Comparison of ENCODE assay signal across 9 cellular contexts in genomic region chr18:77108821-77109692, GRCh38. TPM values are rescaled to one million over a fixed set of nuclear protein-coding genes. Genes with fewer than 3 reads are reported as not detected.
DNase-seq lines count a peak whose midpoint lies in the region; ATAC-seq, FAIRE-seq and TF ChIP-seq lines count a peak whose summit lies in the region.
"Had no signal": no experiment of that assay in that cellular context is flagged by ENCODE, and none has a peak within 500 bp of the region (broad histone marks: within the 10 kb centered on the region; RNA-seq: fewer than 3 reads in every experiment).

No MANE protein-coding gene starts in this region.

- H3K9me3 Mint-ChIP-seq in astrocyte (ENCODE audit: unreplicated experiment) (no peaks in the 10 kb centered on the region), naive B cell (no peaks in the 10 kb centered on the region)

- 71 to 78% methylated on average over 7 of the region's 7 CpGs for WGBS in heart right ventricle, 2 donors

- H3K36me3 ChIP-seq in heart right ventricle = peaks cover 0 to 22% (median 0%) of the 10 kb centered on the region in 9 donors
- no peaks in the 10 kb centered on the region for H3K36me3 ChIP-seq in astrocyte (ENCODE audit: insufficient read depth, low read length)
- no peaks in the 10 kb centered on the region for H3K36me3 ChIP-seq in uterus

- ATAC-seq in heart right ventricle (no peak), Right ventricle myocardium inferior (no peak), naive B cell (ENCODE audit: low read depth in 2 of 2) (no peak), left colon (no peak)
- ATAC-seq: K562 had no signal

- H3K4me1 ChIP-seq in heart right ventricle = peaks cover 16 to 95% (median 49%) of the 10 kb centered on the region in 9 donors
- peaks cover 26% of the 10 kb centered on the region for H3K4me1 ChIP-seq in astrocyte (ENCODE audit: insufficient read depth, low read length)
- H3K4me1 ChIP-seq in uterus = peaks cover 5 to 18% of the 10 kb centered on the region in 2 donors

- H3K27me3 Mint-ChIP-seq in astrocyte (ENCODE audit: low read depth, unreplicated experiment) = no peaks in the 10 kb centered on the region
- no peaks in the 10 kb centered on the region for H3K27me3 Mint-ChIP-seq in naive B cell

- H3K4me3 Mint-ChIP-seq in astrocyte (ENCODE audit: unreplicated experiment) = no peak overlapping the region
- H3K4me3 Mint-ChIP-seq in naive B cell = peak overlapping the region in 3 of 8 donors; percentile 5 to 32 (median 25)

- TF ChIP-seq POLR2A in uterus (IDR thresholded peaks at IDR 0.05) = no peak

- intact Hi-C loops in heart right ventricle (cut with DNase I) (loop anchor here in 1 of 10 donors (5.0 kb wide), 1 partner anchor 37 kb away; no protein-coding TSS in a partner anchor), Right ventricle myocardium inferior (cut with DNase I) (no loop called here), uterus (cut with DNase I; ENCODE audit: low total_unique reads) (no loop called here), left colon (cut with DNase I, micrococcal nuclease) (no loop called here)

- H3K9ac ChIP-seq in astrocyte (ENCODE audit: low read length) = peak overlapping the region; percentile 64

- peak overlapping the region; percentile 66 for H3K4me2 ChIP-seq in astrocyte (ENCODE audit: low read length)

- H3K36me3 Mint-ChIP-seq in astrocyte (ENCODE audit: low read depth, unreplicated experiment) (no peaks in the 10 kb centered on the region), naive B cell (peaks cover 4 to 23% of the 10 kb centered on the region in 2 donors)

- no peaks in the 10 kb centered on the region for H4K20me1 ChIP-seq in astrocyte (ENCODE audit: insufficient read depth, low read length)

- H3K4me1 Mint-ChIP-seq in astrocyte (ENCODE audit: low read depth, unreplicated experiment) (peaks cover 28% of the 10 kb centered on the region), naive B cell (peaks cover 65 to 80% (median 78%) of the 10 kb centered on the region in 3 donors)

- H3K4me3 ChIP-seq in heart right ventricle (peak overlapping the region in 2 of 10 donors; percentile 23 to 36), astrocyte (ENCODE audit: insufficient read depth, low read depth, low read length) (no peak overlapping the region), uterus (no peak overlapping the region)
- H3K4me3 ChIP-seq: K562 had no signal

- H3K79me2 ChIP-seq in astrocyte (ENCODE audit: insufficient read depth, low read length) = no peaks in the 10 kb centered on the region

- H3K27me3 ChIP-seq in heart right ventricle (no peaks in the 10 kb centered on the region), astrocyte (ENCODE audit: insufficient read depth, low read length) (no peaks in the 10 kb centered on the region), uterus (no peaks in the 10 kb centered on the region)

- H3K27ac Mint-ChIP-seq in astrocyte (ENCODE audit: unreplicated experiment) (no peak overlapping the region), naive B cell (peak overlapping the region in 5 of 6 donors; percentile 36 to 85 (median 54))

- H3K27ac ChIP-seq in heart right ventricle (peak overlapping the region in 9 of 10 donors; percentile 24 to 93 (median 79)), astrocyte (ENCODE audit: low read depth, low read length) (peak overlapping the region; percentile 74), uterus (peak overlapping the region; percentile 68 to 97)

- no peak for FAIRE-seq in astrocyte (lab: Jason Lieb, UNC)
- FAIRE-seq: K562 had no signal

- H3K9me3 ChIP-seq in heart right ventricle = no peaks in the 10 kb centered on the region
- no peaks in the 10 kb centered on the region for H3K9me3 ChIP-seq in astrocyte (ENCODE audit: insufficient read depth, low read depth, low read length)
- no peaks in the 10 kb centered on the region for H3K9me3 ChIP-seq in uterus

- no peak overlapping the region for H2AFZ ChIP-seq in astrocyte (ENCODE audit: low read depth, low read length)

- TF ChIP-seq CTCF in heart right ventricle (IDR thresholded peaks at IDR 0.05) (no peak), astrocyte (IDR thresholded peaks at IDR 0.05; ENCODE audit: insufficient read depth, low read depth, low read length) (no peak), uterus (IDR thresholded peaks at IDR 0.05) (no peak)

- DNase-seq in heart right ventricle = no peak
- no peak for DNase-seq in Right ventricle myocardium inferior (ENCODE audit: missing footprints)
- no peak for DNase-seq in astrocyte (ENCODE audit: low read depth)
- no peak for DNase-seq in naive B cell
- peak in 1 of 2 donors; percentile 14 for DNase-seq in uterus
- DNase-seq in HCEC 1CT = no peak
- no peak for DNase-seq in left colon
- DNase-seq in NCI-H226 = no peak

RNA-seq across cellular contexts. Expression of gene MBP, which starts 23.5 kb away (rescaled TPM):
- total RNA-seq in heart right ventricle = 10 to 100 TPM; 18.4 to 70.8 (median 52.6) TPM
- polyA plus RNA-seq in heart right ventricle = 10 to 100 TPM in 1 of 2 donors, 1 to 10 TPM in 1; 3.0 to 11.5 TPM
- total RNA-seq in Right ventricle myocardium inferior = 34.9 TPM
- total RNA-seq in astrocyte = 10.8 and 11.4 TPM in 2 replicates
- 10 to 100 TPM; 35.4 to 69.2 (median 66.6) TPM for polyA plus RNA-seq in naive B cell (ENCODE audit: low read depth in 6 of 6)
- total RNA-seq in uterus = 10 to 100 TPM; 12.1 to 52.2 (median 19.8) TPM
- 10 to 100 TPM; 48.5 to 51.6 TPM for total RNA-seq in left colon
- polyA plus RNA-seq: K562 had no signal
